37 cellular contexts compared by ENCODE assay signal in the genomic region with DNA sequence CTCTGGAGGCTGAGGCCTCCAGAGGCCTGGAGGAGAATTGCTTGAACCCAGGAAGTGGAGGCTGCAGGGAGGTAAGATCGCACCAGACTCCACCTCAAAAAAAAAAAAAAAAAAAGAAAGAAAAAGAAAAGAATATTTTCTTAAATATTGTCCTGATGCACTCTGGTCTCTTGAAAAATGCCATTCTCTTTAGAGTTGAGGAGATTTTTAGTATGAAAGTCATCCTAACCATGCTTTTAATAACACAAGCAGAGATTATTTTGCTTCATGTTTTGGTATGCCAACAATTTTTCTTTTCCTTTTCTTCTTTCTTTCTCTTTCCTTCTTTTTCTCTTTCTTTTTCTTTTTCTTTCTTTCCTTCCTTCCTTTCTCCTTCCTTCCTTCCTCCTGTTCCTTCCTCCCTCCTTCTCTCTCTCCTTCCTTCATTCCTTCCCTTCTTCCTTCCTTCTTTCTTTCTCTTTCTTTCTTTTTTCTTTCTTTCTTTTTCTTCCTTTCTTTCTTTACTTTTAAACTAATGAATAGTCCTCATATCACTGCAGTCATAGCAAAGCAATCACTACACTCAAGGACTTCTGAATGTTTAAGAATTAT.
A peak's percentile ranks its signal among the peaks of the same experiment; 100 is the strongest.
DNase-seq lines count a peak whose midpoint lies in the region; ATAC-seq, FAIRE-seq and TF ChIP-seq lines count a peak whose summit lies in the region.
"Had no signal": no experiment of that assay in that cellular context is flagged by ENCODE, and none has a peak within 500 bp of the region (broad histone marks: within the 10 kb centered on the region; RNA-seq: fewer than 3 reads in every experiment).

No MANE protein-coding gene starts in this region.

- no peak for TF ChIP-seq RAD21 in HepG2 (CRISPR knock-in tag; IDR thresholded peaks at IDR 0.05)
- TF ChIP-seq RAD21 in K562 (CRISPR knock-in tag; conservative IDR thresholded peaks at IDR 0.05 in 1 of 2, IDR thresholded peaks at IDR 0.05 in 1 of 2) = no peak

- no peaks in the 10 kb centered on the region for H3K79me2 ChIP-seq in HepG2 (ENCODE audit: insufficient read depth, low read length)
- H3K79me2 ChIP-seq in GM23338 (replicated peaks; ENCODE audit: insufficient read depth) = no peaks in the 10 kb centered on the region
- no peaks in the 10 kb centered on the region for H3K79me2 ChIP-seq in K562 (ENCODE audit: control insufficient read depth, insufficient read depth, low read length)

- CTCF ChIA-PET in HepG2 (lab: Yijun Ruan, JAX; ENCODE audit: low intra/inter-chr PET ratio, low total read pairs) (no interaction called here), HEK293 (lab: Yijun Ruan, JAX) (no interaction called here), K562 (lab: Yijun Ruan, JAX; ENCODE audit: low intra/inter-chr PET ratio) (no interaction called here)

- BruUV-seq in HepG2 (replicated peaks; lab: Mats Ljungman, UMichigan) (no TSS peak), K562 (replicated peaks; lab: Mats Ljungman, UMichigan) (no TSS peak)

- H3K27ac ChIP-seq in HepG2 (ENCODE audit: extremely low read length, insufficient read depth, low read length) (no peak overlapping the region), right lobe of liver (no peak overlapping the region), GM23338 (ENCODE audit: low read depth) (no peak overlapping the region), HEK293 (ENCODE audit: extremely low read depth, low read depth, low read length) (no peak overlapping the region), K562 (ENCODE audit: extremely low read depth, low read depth, low read length) (no peak overlapping the region)
- H3K27ac ChIP-seq: 22Rv1; A549; BLaER1; BLaER1 treated with 17β-estradiol and CSF1 and Interleukin-3, amounts not matched to agents 10 nM and 100 nM; C4-2B had no signal

- H3K9ac ChIP-seq in HepG2 (ENCODE audit: insufficient read depth, low read depth, low read length) = no peak overlapping the region
- H3K9ac ChIP-seq in K562 (ENCODE audit: insufficient read depth in 1 of 2, low read depth in 2 of 2, low read length in 2 of 2) = no peak overlapping the region
- H3K9ac ChIP-seq: BLaER1; BLaER1 treated with 17β-estradiol and CSF1 and Interleukin-3, amounts not matched to agents 10 nM and 100 nM had no signal

- H3F3A ChIP-seq in GM23338 (replicated peaks; ENCODE audit: low read depth) = no peaks in the 10 kb centered on the region

- no peaks in the 10 kb centered on the region for H3K4me1 Mint-ChIP-seq in GM23338
- H3K4me1 Mint-ChIP-seq: B cell; CD14-positive monocyte; CD4-positive, alpha-beta memory T cell; CD4-positive, CD25-positive, alpha-beta regulatory T cell; CD8-positive, alpha-beta memory T cell had no signal

- H3K4me3 ChIP-seq in HepG2 (replicated peaks in 1 of 3; ENCODE audit: insufficient read depth in 1 of 3, low read depth in 2 of 3, low read length in 3 of 3) (no peak overlapping the region), right lobe of liver (no peak overlapping the region), GM23338 (no peak overlapping the region), HEK293 (ENCODE audit: low read depth, low read length) (no peak overlapping the region), K562 (no peak overlapping the region)
- H3K4me3 ChIP-seq: A549; BLaER1; BLaER1 treated with 17β-estradiol and CSF1 and Interleukin-3, amounts not matched to agents 10 nM and 100 nM had no signal

- WGBS in HepG2 (ENCODE audit: low lambda C conversion rate) = 4% methylated on average over 1 of the region's 1 CpG
- 58% methylated on average over 1 of the region's 1 CpG for WGBS in right lobe of liver (ENCODE audit: insufficient coverage, low coverage, low lambda C conversion rate, missing lambda C conversion rate)
- WGBS in K562 (ENCODE audit: insufficient coverage, low coverage, missing lambda C conversion rate) = 0% methylated on average over 1 of the region's 1 CpG

- POLR2A ChIA-PET in HepG2 (lab: Yijun Ruan, JAX) (no interaction called here), HEK293 (lab: Yijun Ruan, JAX) (interaction anchor here (0.7 kb wide), 2 partner anchors 26 to 1154 kb away, joined by 5 to 6 read pairs; no protein-coding TSS in a partner anchor), K562 (lab: Yijun Ruan, JAX) (no interaction called here)

- TF ChIP-seq EP300 in HepG2 (IDR thresholded peaks at IDR 0.05; ENCODE audit: low read depth in 2 of 2, low read length in 2 of 2) (no peak), HepG2 (CRISPR knock-in tag; IDR thresholded peaks at IDR 0.05; ENCODE audit: borderline replicate concordance) (no peak), K562 (IDR thresholded peaks at IDR 0.05; ENCODE audit: low read length) (no peak)

- no peak for ATAC-seq in HepG2
- no peak for ATAC-seq in right lobe of liver
- no peak for ATAC-seq in GM23338
- no peak for ATAC-seq in K562
- ATAC-seq in GM18909 (IDR thresholded peaks at IDR 0.05; ENCODE audit: poor library complexity, unreplicated experiment) = no peak
- ATAC-seq: A549; CD8-positive, alpha-beta T cell had no signal

- H2AFZ ChIP-seq in HepG2 (ENCODE audit: low read length) (no peak overlapping the region), GM23338 (no peak overlapping the region), K562 (ENCODE audit: low read depth, low read length) (no peak overlapping the region)

- no peak for DNase-seq in HepG2 (ENCODE audit: low spot score)
- DNase-seq in right lobe of liver = no peak
- DNase-seq in GM23338 (ENCODE audit: low spot score) = no peak
- DNase-seq in K562 (ENCODE audit: extremely low read depth in 1 of 4, low spot score in 3 of 4) = no peak
- no peak for DNase-seq in iPS-NIHi7 (ENCODE audit: extremely low spot score)
- DNase-seq in anterior cingulate cortex (lab: John Stamatoyannopoulos, UW) = no peak
- DNase-seq: 8988T; ACHN; AML-193; BE2C; C1 segment of cervical spinal cord; Caco-2; Calu3; CD4-positive, alpha-beta memory T cell; CD4-positive, alpha-beta T cell; CD4-positive, CD25-positive, alpha-beta regulatory T cell; CD8-positive, alpha-beta memory T cell; CD8-positive, alpha-beta T cell; COR-L47; DMS 273 treated with DMSO at 0.1 percent for 48 hours; DMS153; DMS53; DMS79; DMS79 treated with DMSO at 0.1 percent for 48 hours; DND-41; EL had no signal

- no peak overlapping the region for H3K4me3 Mint-ChIP-seq in GM23338
- H3K4me3 Mint-ChIP-seq: B cell; CD14-positive monocyte; CD4-positive, alpha-beta memory T cell; CD4-positive, alpha-beta T cell; CD4-positive, CD25-positive, alpha-beta regulatory T cell; CD8-positive, alpha-beta memory T cell; CD8-positive, alpha-beta T cell had no signal

- TF ChIP-seq POLR2A in HepG2 (IDR thresholded peaks at IDR 0.05; ENCODE audit: insufficient read depth in 1 of 2, low read depth in 2 of 2, low read length in 2 of 2) (no peak), right lobe of liver (IDR thresholded peaks at IDR 0.05) (no peak), K562 (conservative IDR thresholded peaks at IDR 0.05) (no peak)

- TF ChIP-seq CTCF in HepG2 (CRISPR knock-in tag; IDR thresholded peaks at IDR 0.05) (no peak), right lobe of liver (IDR thresholded peaks at IDR 0.05) (no peak), GM23338 (conservative IDR thresholded peaks at IDR 0.05; ENCODE audit: low read depth in 2 of 2) (no peak), HEK293 (tag by site-specific recombination; IDR thresholded peaks at IDR 0.05) (no peak), K562 (IDR thresholded peaks at IDR 0.05 in 2 of 3, conservative IDR thresholded peaks at IDR 0.05 in 1 of 3; ENCODE audit: insufficient read depth in 2 of 3, low read depth in 1 of 3, low read length in 3 of 3) (no peak)

- H3K9me2 ChIP-seq in GM23338 (ENCODE audit: insufficient read depth) = no peaks in the 10 kb centered on the region

- FAIRE-seq in HepG2 (lab: Jason Lieb, UNC) (no peak), K562 (lab: Jason Lieb, UNC) (no peak)
- FAIRE-seq: A204.1, A549, D721Med had no signal

- no peaks in the 10 kb centered on the region for H3K9me3 Mint-ChIP-seq in GM23338
- H3K9me3 Mint-ChIP-seq: CD4-positive, alpha-beta T cell; CD8-positive, alpha-beta memory T cell; CD8-positive, alpha-beta T cell had no signal

- H3K27me3 ChIP-seq in HepG2 (ENCODE audit: control insufficient read depth in 1 of 2, insufficient read depth in 2 of 2, low read length in 2 of 2) (no peaks in the 10 kb centered on the region), right lobe of liver (no peaks in the 10 kb centered on the region), GM23338 (ENCODE audit: insufficient read depth) (no peaks in the 10 kb centered on the region), K562 (ENCODE audit: control insufficient read depth in 2 of 2, insufficient read depth in 2 of 2, low read length in 2 of 2) (no peaks in the 10 kb centered on the region)
- H3K27me3 ChIP-seq: BE2C; BLaER1; BLaER1 treated with 17β-estradiol and CSF1 and Interleukin-3, amounts not matched to agents 10 nM and 100 nM had no signal

- H3K4me1 ChIP-seq in HepG2 (ENCODE audit: insufficient read depth, low read length) (no peaks in the 10 kb centered on the region), right lobe of liver (no peaks in the 10 kb centered on the region), GM23338 (ENCODE audit: insufficient read depth) (peaks cover 4% of the 10 kb centered on the region; the same call in 1 of the 2 replicates), HEK293 (ENCODE audit: control insufficient read depth, insufficient read depth, low read length) (no peaks in the 10 kb centered on the region), K562 (replicated peaks in 1 of 2; ENCODE audit: control insufficient read depth in 2 of 2, insufficient read depth in 2 of 2, low read length in 2 of 2) (no peaks in the 10 kb centered on the region)
- H3K4me1 ChIP-seq: A549, BE2C, BLaER1, Caco-2 had no signal

- H3K4me2 ChIP-seq in HepG2 (ENCODE audit: low read depth, low read length) (no peak overlapping the region), GM23338 (no peak overlapping the region), K562 (ENCODE audit: insufficient read depth, low read length) (no peak overlapping the region)
- H3K4me2 ChIP-seq: A549; BLaER1; BLaER1 treated with 17β-estradiol and CSF1 and Interleukin-3, amounts not matched to agents 10 nM and 100 nM had no signal

- H3K9me3 ChIP-seq in HepG2 (ENCODE audit: low read length) (no peaks in the 10 kb centered on the region), right lobe of liver (no peaks in the 10 kb centered on the region), HEK293 (ENCODE audit: control insufficient read depth, insufficient read depth, low read depth, low read length) (no peaks in the 10 kb centered on the region), K562 (replicated peaks; ENCODE audit: control insufficient read depth, insufficient read depth, low read depth, low read length) (peaks cover 2% of the 10 kb centered on the region; the same call in 1 of the 2 replicates)
- H3K9me3 ChIP-seq: A549; BE2C; BLaER1; BLaER1 treated with 17β-estradiol and CSF1 and Interleukin-3, amounts not matched to agents 10 nM and 100 nM; Caco-2 had no signal

- H4K20me1 ChIP-seq in HepG2 (ENCODE audit: insufficient read depth, low read length) (no peaks in the 10 kb centered on the region), GM23338 (replicated peaks; ENCODE audit: insufficient read depth) (no peaks in the 10 kb centered on the region), K562 (replicated peaks; ENCODE audit: control insufficient read depth, insufficient read depth, low read length) (no peaks in the 10 kb centered on the region)
- H4K20me1 ChIP-seq: BLaER1; BLaER1 treated with 17β-estradiol and CSF1 and Interleukin-3, amounts not matched to agents 10 nM and 100 nM had no signal

- no peaks in the 10 kb centered on the region for H3K27me3 Mint-ChIP-seq in GM23338 (ENCODE audit: insufficient read depth, low read depth, poor library complexity)
- H3K27me3 Mint-ChIP-seq: B cell; CD4-positive, alpha-beta memory T cell; CD4-positive, alpha-beta T cell; CD8-positive, alpha-beta memory T cell had no signal

- no peaks in the 10 kb centered on the region for H3K36me3 Mint-ChIP-seq in GM23338 (ENCODE audit: low read depth)
- H3K36me3 Mint-ChIP-seq: CD14-positive monocyte; CD4-positive, alpha-beta memory T cell; CD4-positive, CD25-positive, alpha-beta regulatory T cell; CD8-positive, alpha-beta memory T cell; CD8-positive, alpha-beta T cell had no signal

- intact Hi-C loops in HepG2 (cut with micrococcal nuclease; ENCODE audit: unreplicated experiment) (no loop called here), right lobe of liver (cut with DNase I) (no loop called here), K562 (cut with micrococcal nuclease) (no loop called here)

- in situ Hi-C loops in HepG2 (cut with HindIII; ENCODE audit: extremely low pct_ligation_motif_present, low pct_unique_long_range_greater_than_20kb) = no loop called here
- in situ Hi-C loops in K562 (cut with MboI) = no loop called here

- H3K36me3 ChIP-seq in HepG2 (replicated peaks in 1 of 2; ENCODE audit: control insufficient read depth in 1 of 2, insufficient read depth in 2 of 2, low read length in 2 of 2) (no peaks in the 10 kb centered on the region), right lobe of liver (no peaks in the 10 kb centered on the region), GM23338 (ENCODE audit: insufficient read depth) (no peaks in the 10 kb centered on the region), HEK293 (ENCODE audit: control insufficient read depth in 2 of 2, insufficient read depth in 1 of 2, low read length in 2 of 2) (no peaks in the 10 kb centered on the region), K562 (ENCODE audit: control insufficient read depth, insufficient read depth, low read length) (no peaks in the 10 kb centered on the region)
- H3K36me3 ChIP-seq: BE2C; BLaER1; BLaER1 treated with 17β-estradiol and CSF1 and Interleukin-3, amounts not matched to agents 10 nM and 100 nM had no signal

- H3K9me1 ChIP-seq in K562 (ENCODE audit: control insufficient read depth, insufficient read depth, low read length) = no peaks in the 10 kb centered on the region

- peak overlapping the region; percentile 61; the same call in 1 of the 2 replicates for H3K27ac Mint-ChIP-seq in GM23338
- H3K27ac Mint-ChIP-seq: B cell; CD14-positive monocyte; CD4-positive, alpha-beta memory T cell; CD4-positive, alpha-beta T cell; CD4-positive, CD25-positive, alpha-beta regulatory T cell; CD8-positive, alpha-beta T cell had no signal
